ENCODE assay signal across 2 cellular contexts in the genomic region with DNA sequence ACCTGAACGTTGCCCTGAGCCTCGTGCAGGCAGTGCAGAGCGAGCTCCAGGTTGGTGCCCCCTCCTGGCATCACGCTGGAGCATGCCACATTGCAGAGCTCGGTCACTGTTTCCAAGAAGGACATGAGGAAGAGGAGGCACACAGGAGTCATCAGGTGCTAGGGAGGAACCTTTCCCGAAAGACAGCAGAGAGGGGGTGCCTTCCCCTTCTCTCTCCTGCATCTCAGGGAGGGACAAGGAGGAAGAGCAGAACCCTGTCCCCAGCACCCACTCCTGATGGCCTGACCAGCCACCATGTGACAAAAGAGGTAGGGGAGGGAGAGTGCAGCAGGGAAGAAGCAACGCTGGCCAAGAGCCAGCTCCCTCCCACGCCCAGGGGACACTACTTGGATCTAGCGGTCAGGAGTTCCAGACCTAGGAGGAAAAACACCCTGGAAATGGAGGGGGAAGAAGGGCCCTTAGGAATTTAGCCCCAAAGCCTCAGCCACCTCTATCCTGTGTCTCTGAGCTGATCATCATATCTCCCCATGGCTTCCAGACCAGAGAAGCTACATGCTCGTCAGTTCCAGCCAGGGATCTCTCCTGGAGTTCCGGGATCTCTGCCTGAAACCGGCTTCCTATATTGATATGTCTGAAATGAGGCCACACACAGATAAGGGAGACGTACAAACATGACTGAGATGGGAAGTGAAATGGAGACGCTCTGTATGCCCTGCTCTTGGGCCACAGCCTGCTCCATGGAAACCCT.
TF ChIP-seq lines count a peak whose summit lies in the region.

No MANE protein-coding gene starts in this region.

TF ChIP-seq in GM23338, 12 proteins besides CTCF, POLR2A, EP300 and RAD21 (continues in another document):
- TF ChIP-seq, protein P1, sequence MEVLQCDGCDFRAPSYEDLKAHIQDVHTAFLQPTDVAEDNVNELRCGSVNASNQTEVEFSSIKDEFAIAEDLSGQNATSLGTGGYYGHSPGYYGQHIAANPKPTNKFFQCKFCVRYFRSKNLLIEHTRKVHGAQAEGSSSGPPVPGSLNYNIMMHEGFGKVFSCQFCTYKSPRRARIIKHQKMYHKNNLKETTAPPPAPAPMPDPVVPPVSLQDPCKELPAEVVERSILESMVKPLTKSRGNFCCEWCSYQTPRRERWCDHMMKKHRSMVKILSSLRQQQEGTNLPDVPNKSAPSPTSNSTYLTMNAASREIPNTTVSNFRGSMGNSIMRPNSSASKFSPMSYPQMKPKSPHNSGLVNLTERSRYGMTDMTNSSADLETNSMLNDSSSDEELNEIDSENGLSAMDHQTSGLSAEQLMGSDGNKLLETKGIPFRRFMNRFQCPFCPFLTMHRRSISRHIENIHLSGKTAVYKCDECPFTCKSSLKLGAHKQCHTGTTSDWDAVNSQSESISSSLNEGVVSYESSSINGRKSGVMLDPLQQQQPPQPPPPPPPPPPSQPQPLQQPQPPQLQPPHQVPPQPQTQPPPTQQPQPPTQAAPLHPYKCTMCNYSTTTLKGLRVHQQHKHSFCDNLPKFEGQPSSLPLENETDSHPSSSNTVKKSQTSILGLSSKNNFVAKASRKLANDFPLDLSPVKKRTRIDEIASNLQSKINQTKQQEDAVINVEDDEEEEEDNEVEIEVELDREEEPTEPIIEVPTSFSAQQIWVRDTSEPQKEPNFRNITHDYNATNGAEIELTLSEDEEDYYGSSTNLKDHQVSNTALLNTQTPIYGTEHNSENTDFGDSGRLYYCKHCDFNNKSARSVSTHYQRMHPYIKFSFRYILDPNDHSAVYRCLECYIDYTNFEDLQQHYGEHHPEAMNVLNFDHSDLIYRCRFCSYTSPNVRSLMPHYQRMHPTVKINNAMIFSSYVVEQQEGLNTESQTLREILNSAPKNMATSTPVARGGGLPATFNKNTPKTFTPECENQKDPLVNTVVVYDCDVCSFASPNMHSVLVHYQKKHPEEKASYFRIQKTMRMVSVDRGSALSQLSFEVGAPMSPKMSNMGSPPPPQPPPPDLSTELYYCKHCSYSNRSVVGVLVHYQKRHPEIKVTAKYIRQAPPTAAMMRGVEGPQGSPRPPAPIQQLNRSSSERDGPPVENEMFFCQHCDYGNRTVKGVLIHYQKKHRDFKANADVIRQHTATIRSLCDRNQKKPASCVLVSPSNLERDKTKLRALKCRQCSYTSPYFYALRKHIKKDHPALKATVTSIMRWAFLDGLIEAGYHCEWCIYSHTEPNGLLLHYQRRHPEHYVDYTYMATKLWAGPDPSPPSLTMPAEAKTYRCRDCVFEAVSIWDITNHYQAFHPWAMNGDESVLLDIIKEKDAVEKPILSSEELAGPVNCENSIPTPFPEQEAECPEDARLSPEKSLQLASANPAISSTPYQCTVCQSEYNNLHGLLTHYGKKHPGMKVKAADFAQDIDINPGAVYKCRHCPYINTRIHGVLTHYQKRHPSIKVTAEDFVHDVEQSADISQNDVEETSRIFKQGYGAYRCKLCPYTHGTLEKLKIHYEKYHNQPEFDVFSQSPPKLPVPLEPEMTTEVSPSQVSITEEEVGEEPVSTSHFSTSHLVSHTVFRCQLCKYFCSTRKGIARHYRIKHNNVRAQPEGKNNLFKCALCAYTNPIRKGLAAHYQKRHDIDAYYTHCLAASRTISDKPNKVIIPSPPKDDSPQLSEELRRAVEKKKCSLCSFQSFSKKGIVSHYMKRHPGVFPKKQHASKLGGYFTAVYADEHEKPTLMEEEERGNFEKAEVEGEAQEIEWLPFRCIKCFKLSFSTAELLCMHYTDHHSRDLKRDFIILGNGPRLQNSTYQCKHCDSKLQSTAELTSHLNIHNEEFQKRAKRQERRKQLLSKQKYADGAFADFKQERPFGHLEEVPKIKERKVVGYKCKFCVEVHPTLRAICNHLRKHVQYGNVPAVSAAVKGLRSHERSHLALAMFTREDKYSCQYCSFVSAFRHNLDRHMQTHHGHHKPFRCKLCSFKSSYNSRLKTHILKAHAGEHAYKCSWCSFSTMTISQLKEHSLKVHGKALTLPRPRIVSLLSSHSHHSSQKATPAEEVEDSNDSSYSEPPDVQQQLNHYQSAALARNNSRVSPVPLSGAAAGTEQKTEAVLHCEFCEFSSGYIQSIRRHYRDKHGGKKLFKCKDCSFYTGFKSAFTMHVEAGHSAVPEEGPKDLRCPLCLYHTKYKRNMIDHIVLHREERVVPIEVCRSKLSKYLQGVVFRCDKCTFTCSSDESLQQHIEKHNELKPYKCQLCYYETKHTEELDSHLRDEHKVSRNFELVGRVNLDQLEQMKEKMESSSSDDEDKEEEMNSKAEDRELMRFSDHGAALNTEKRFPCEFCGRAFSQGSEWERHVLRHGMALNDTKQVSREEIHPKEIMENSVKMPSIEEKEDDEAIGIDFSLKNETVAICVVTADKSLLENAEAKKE (CRISPR knock-in tag; IDR thresholded peaks at IDR 0.05) = no peak
- TF ChIP-seq EZH2 (IDR thresholded peaks at IDR 0.05; ENCODE audit: low read depth, unreplicated experiment) = no peak
- TF ChIP-seq ZNF114 (CRISPR knock-in tag; IDR thresholded peaks at IDR 0.05) = no peak
- no peak for TF ChIP-seq NANOG (IDR thresholded peaks at IDR 0.05; ENCODE audit: borderline replicate concordance)
- TF ChIP-seq ZNF331 (CRISPR knock-in tag; IDR thresholded peaks at IDR 0.05; ENCODE audit: low read depth) = no peak
- no peak for TF ChIP-seq CREB1 (CRISPR knock-in tag; IDR thresholded peaks at IDR 0.05; ENCODE audit: low read depth)
- TF ChIP-seq, protein P2, sequence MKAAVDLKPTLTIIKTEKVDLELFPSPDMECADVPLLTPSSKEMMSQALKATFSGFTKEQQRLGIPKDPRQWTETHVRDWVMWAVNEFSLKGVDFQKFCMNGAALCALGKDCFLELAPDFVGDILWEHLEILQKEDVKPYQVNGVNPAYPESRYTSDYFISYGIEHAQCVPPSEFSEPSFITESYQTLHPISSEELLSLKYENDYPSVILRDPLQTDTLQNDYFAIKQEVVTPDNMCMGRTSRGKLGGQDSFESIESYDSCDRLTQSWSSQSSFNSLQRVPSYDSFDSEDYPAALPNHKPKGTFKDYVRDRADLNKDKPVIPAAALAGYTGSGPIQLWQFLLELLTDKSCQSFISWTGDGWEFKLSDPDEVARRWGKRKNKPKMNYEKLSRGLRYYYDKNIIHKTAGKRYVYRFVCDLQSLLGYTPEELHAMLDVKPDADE (IDR thresholded peaks at IDR 0.05) = no peak
- no peak for TF ChIP-seq JUNB (IDR thresholded peaks at IDR 0.05; ENCODE audit: unreplicated experiment)

TF ChIP-seq in H1, 55 proteins besides CTCF, POLR2A, EP300 and RAD21:
- TF ChIP-seq SP1 (IDR thresholded peaks at IDR 0.05; ENCODE audit: low read depth, low read length) (no peak), SUZ12 (IDR thresholded peaks at IDR 0.05; ENCODE audit: low read length) (no peak), CHD2 (IDR thresholded peaks at IDR 0.05; ENCODE audit: low read length) (no peak), EGR1 (IDR thresholded peaks at IDR 0.05; ENCODE audit: borderline replicate concordance, low read depth, low read length) (no peak), HDAC2 (IDR thresholded peaks at IDR 0.05; ENCODE audit: borderline replicate concordance in 1 of 2, low read depth in 2 of 2, low read length in 2 of 2) (no peak), KDM1A (IDR thresholded peaks at IDR 0.05; ENCODE audit: borderline replicate concordance, low read length) (no peak), CHD1 (IDR thresholded peaks at IDR 0.05; ENCODE audit: low read depth, low read length) (no peak), PHF8 (conservative IDR thresholded peaks at IDR 0.05; ENCODE audit: low read depth, low read length) (no peak), RXRA (IDR thresholded peaks at IDR 0.05; ENCODE audit: insufficient read depth, low read depth, low read length) (no peak), RFX5 (IDR thresholded peaks at IDR 0.05; ENCODE audit: borderline replicate concordance, low read depth, low read length) (no peak), MAFK (IDR thresholded peaks at IDR 0.05; ENCODE audit: low read depth, low read length) (no peak), BCL11A (IDR thresholded peaks at IDR 0.05; ENCODE audit: low read depth in 2 of 2, low read length in 2 of 2) (no peak), TCF12 (IDR thresholded peaks at IDR 0.05; ENCODE audit: low read depth, low read length) (no peak), TAF7 (optimal IDR thresholded peaks at IDR 0.05; ENCODE audit: borderline replicate concordance, low read depth, low read length) (no peak), TEAD4 (IDR thresholded peaks at IDR 0.05; ENCODE audit: low read depth, low read length) (no peak), FOSL1 (IDR thresholded peaks at IDR 0.05; ENCODE audit: insufficient read depth, low read depth, low read length) (no peak), CEBPB (IDR thresholded peaks at IDR 0.05; ENCODE audit: low read depth, low read length) (no peak), JUND (IDR thresholded peaks at IDR 0.05; ENCODE audit: low read length) (no peak)
- TF ChIP-seq, protein P3, sequence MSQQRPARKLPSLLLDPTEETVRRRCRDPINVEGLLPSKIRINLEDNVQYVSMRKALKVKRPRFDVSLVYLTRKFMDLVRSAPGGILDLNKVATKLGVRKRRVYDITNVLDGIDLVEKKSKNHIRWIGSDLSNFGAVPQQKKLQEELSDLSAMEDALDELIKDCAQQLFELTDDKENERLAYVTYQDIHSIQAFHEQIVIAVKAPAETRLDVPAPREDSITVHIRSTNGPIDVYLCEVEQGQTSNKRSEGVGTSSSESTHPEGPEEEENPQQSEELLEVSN (IDR thresholded peaks at IDR 0.05) = no peak
- TF ChIP-seq, protein P4, sequence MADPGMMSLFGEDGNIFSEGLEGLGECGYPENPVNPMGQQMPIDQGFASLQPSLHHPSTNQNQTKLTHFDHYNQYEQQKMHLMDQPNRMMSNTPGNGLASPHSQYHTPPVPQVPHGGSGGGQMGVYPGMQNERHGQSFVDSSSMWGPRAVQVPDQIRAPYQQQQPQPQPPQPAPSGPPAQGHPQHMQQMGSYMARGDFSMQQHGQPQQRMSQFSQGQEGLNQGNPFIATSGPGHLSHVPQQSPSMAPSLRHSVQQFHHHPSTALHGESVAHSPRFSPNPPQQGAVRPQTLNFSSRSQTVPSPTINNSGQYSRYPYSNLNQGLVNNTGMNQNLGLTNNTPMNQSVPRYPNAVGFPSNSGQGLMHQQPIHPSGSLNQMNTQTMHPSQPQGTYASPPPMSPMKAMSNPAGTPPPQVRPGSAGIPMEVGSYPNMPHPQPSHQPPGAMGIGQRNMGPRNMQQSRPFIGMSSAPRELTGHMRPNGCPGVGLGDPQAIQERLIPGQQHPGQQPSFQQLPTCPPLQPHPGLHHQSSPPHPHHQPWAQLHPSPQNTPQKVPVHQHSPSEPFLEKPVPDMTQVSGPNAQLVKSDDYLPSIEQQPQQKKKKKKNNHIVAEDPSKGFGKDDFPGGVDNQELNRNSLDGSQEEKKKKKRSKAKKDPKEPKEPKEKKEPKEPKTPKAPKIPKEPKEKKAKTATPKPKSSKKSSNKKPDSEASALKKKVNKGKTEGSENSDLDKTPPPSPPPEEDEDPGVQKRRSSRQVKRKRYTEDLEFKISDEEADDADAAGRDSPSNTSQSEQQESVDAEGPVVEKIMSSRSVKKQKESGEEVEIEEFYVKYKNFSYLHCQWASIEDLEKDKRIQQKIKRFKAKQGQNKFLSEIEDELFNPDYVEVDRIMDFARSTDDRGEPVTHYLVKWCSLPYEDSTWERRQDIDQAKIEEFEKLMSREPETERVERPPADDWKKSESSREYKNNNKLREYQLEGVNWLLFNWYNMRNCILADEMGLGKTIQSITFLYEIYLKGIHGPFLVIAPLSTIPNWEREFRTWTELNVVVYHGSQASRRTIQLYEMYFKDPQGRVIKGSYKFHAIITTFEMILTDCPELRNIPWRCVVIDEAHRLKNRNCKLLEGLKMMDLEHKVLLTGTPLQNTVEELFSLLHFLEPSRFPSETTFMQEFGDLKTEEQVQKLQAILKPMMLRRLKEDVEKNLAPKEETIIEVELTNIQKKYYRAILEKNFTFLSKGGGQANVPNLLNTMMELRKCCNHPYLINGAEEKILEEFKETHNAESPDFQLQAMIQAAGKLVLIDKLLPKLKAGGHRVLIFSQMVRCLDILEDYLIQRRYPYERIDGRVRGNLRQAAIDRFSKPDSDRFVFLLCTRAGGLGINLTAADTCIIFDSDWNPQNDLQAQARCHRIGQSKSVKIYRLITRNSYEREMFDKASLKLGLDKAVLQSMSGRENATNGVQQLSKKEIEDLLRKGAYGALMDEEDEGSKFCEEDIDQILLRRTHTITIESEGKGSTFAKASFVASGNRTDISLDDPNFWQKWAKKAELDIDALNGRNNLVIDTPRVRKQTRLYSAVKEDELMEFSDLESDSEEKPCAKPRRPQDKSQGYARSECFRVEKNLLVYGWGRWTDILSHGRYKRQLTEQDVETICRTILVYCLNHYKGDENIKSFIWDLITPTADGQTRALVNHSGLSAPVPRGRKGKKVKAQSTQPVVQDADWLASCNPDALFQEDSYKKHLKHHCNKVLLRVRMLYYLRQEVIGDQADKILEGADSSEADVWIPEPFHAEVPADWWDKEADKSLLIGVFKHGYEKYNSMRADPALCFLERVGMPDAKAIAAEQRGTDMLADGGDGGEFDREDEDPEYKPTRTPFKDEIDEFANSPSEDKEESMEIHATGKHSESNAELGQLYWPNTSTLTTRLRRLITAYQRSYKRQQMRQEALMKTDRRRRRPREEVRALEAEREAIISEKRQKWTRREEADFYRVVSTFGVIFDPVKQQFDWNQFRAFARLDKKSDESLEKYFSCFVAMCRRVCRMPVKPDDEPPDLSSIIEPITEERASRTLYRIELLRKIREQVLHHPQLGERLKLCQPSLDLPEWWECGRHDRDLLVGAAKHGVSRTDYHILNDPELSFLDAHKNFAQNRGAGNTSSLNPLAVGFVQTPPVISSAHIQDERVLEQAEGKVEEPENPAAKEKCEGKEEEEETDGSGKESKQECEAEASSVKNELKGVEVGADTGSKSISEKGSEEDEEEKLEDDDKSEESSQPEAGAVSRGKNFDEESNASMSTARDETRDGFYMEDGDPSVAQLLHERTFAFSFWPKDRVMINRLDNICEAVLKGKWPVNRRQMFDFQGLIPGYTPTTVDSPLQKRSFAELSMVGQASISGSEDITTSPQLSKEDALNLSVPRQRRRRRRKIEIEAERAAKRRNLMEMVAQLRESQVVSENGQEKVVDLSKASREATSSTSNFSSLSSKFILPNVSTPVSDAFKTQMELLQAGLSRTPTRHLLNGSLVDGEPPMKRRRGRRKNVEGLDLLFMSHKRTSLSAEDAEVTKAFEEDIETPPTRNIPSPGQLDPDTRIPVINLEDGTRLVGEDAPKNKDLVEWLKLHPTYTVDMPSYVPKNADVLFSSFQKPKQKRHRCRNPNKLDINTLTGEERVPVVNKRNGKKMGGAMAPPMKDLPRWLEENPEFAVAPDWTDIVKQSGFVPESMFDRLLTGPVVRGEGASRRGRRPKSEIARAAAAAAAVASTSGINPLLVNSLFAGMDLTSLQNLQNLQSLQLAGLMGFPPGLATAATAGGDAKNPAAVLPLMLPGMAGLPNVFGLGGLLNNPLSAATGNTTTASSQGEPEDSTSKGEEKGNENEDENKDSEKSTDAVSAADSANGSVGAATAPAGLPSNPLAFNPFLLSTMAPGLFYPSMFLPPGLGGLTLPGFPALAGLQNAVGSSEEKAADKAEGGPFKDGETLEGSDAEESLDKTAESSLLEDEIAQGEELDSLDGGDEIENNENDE (IDR thresholded peaks at IDR 0.05; ENCODE audit: insufficient replicate concordance, low read length) = no peak
